10 cellular contexts compared by ENCODE assay signal in genomic region chr4:11429646-11430045, GRCh38. TPM values are rescaled to one million over a fixed set of nuclear protein-coding genes. Genes with fewer than 3 reads are reported as not detected.
DNase-seq lines count a peak whose midpoint lies in the region; ATAC-seq, FAIRE-seq and TF ChIP-seq lines count a peak whose summit lies in the region.
"Had no signal": no experiment of that assay in that cellular context is flagged by ENCODE, and none has a peak within 500 bp of the region (broad histone marks: within the 10 kb centered on the region; RNA-seq: fewer than 3 reads in every experiment).

No MANE protein-coding gene starts in this region.

- H3K4me3 ChIP-seq in adrenal gland = peak overlapping the region in 1 of 4 donors; percentile 64
- peak overlapping the region; percentile 49 for H3K4me3 ChIP-seq in kidney epithelial cell (ENCODE audit: low read depth, low read length)
- peak overlapping the region in 2 of 4 donors; percentile 47 to 56 for H3K4me3 ChIP-seq in gastrocnemius medialis

- WGBS in adrenal gland, 4 donors = 18 to 22% (median 20%) methylated on average over 10 of the region's 10 CpGs

- H3K9me3 Mint-ChIP-seq in stimulated activated naive B cell treated with anti-CD40 and anti-IgM and Interleukin-4, amounts not matched to agents 10 μg/mL and 1 μg/mL and 100 μg/mL, for 72 hours = no peaks in the 10 kb centered on the region

- H3K36me3 Mint-ChIP-seq in stimulated activated naive B cell treated with anti-CD40 and anti-IgM and Interleukin-4, amounts not matched to agents 10 μg/mL and 1 μg/mL and 100 μg/mL, for 72 hours = peaks cover 3 to 4% of the 10 kb centered on the region in 2 donors

- peak overlapping the region; percentile 91 for H3K27ac Mint-ChIP-seq in stimulated activated naive B cell treated with anti-CD40 and anti-IgM and Interleukin-4, amounts not matched to agents 10 μg/mL and 1 μg/mL and 100 μg/mL, for 72 hours

- DNase-seq in NCI-H2196 (lab: John Stamatoyannopoulos, UW; ENCODE audit: unreplicated experiment) (peak; percentile 31), NCI-H2196 treated with DMSO at 0.1 percent for 48 hours (lab: John Stamatoyannopoulos, UW; ENCODE audit: unreplicated experiment) (no peak), adrenal gland (no peak), kidney epithelial cell (ENCODE audit: low read depth) (no peak), GM12891 (ENCODE audit: insufficient read length, low spot score) (no peak), NCI-H2029 (lab: John Stamatoyannopoulos, UW) (no peak), gastrocnemius medialis (no peak)
- no peak for DNase-seq in stimulated activated naive B cell treated with anti-CD40 and anti-IgM and Interleukin-4, amounts not matched to agents 10 μg/mL and 1 μg/mL and 100 μg/mL, for 72 hours
- DNase-seq: NCI-H187 treated with DMSO at 0.1 percent for 48 hours had no signal

- TF ChIP-seq POLR2A in adrenal gland (IDR thresholded peaks at IDR 0.05) (no peak), GM12891 (IDR thresholded peaks at IDR 0.05; ENCODE audit: low read depth, low read length) (no peak), gastrocnemius medialis (IDR thresholded peaks at IDR 0.05) (no peak)

- H3K9me3 ChIP-seq in adrenal gland (replicated peaks in 1 of 3) (no peaks in the 10 kb centered on the region), gastrocnemius medialis (no peaks in the 10 kb centered on the region)

- H3K4me1 ChIP-seq in adrenal gland (replicated peaks in 1 of 2) = peaks cover 3 to 21% of the 10 kb centered on the region in 2 donors
- H3K4me1 ChIP-seq in gastrocnemius medialis = no peaks in the 10 kb centered on the region

- FAIRE-seq in GM12891 (lab: Jason Lieb, UNC) = no peak
- FAIRE-seq: A204.1 had no signal

- H3K4me1 Mint-ChIP-seq in stimulated activated naive B cell treated with anti-CD40 and anti-IgM and Interleukin-4, amounts not matched to agents 10 μg/mL and 1 μg/mL and 100 μg/mL, for 72 hours = peaks cover 23 to 59% of the 10 kb centered on the region in 2 donors

- ATAC-seq in stimulated activated naive B cell treated with anti-CD40 and anti-IgM and Interleukin-4, amounts not matched to agents 10 μg/mL and 1 μg/mL and 100 μg/mL, for 72 hours (replicated peaks) = no peak
- ATAC-seq in gastrocnemius medialis = no peak

- H3K27me3 Mint-ChIP-seq in stimulated activated naive B cell treated with anti-CD40 and anti-IgM and Interleukin-4, amounts not matched to agents 10 μg/mL and 1 μg/mL and 100 μg/mL, for 72 hours = no peaks in the 10 kb centered on the region

- no peaks in the 10 kb centered on the region for H3K36me3 ChIP-seq in adrenal gland (replicated peaks in 1 of 2)
- no peaks in the 10 kb centered on the region for H3K36me3 ChIP-seq in kidney epithelial cell (ENCODE audit: control insufficient read depth, insufficient read depth, low read length)
- H3K36me3 ChIP-seq in gastrocnemius medialis = no peaks in the 10 kb centered on the region

- H3K27me3 ChIP-seq in adrenal gland (no peaks in the 10 kb centered on the region), kidney epithelial cell (ENCODE audit: control insufficient read depth, insufficient read depth, low read length) (peaks cover 4% of the 10 kb centered on the region), gastrocnemius medialis (peaks cover 7 to 35% (median 21%) of the 10 kb centered on the region in 3 donors)

- intact Hi-C loops in adrenal gland (cut with DNase I) = loop anchor here (5.0 to 10.0 kb wide), 3 partner anchors 295 to 857 kb away; no protein-coding TSS in a partner anchor
- intact Hi-C loops in gastrocnemius medialis (cut with DNase I; ENCODE audit: low total_unique reads) = loop anchor here (10.0 kb wide), 1 partner anchor 855 kb away; no protein-coding TSS in a partner anchor

- no peak for TF ChIP-seq CTCF in adrenal gland (IDR thresholded peaks at IDR 0.05)
- no peak for TF ChIP-seq CTCF in kidney epithelial cell (IDR thresholded peaks at IDR 0.05; ENCODE audit: insufficient read depth, low read length, poor library complexity, severe bottlenecking)
- TF ChIP-seq CTCF in gastrocnemius medialis (IDR thresholded peaks at IDR 0.05 in 4 of 5, conservative IDR thresholded peaks at IDR 0.05 in 1 of 5) = no peak

- in situ Hi-C loops in gastrocnemius medialis (cut with MboI; ENCODE audit: low sequenced_read_pairs in 4 of 4) = loop anchor here in 2 of 4 donors (25.0 kb wide), 1 partner anchor 842 kb away; no protein-coding TSS in a partner anchor

- H3K4me3 Mint-ChIP-seq in stimulated activated naive B cell treated with anti-CD40 and anti-IgM and Interleukin-4, amounts not matched to agents 10 μg/mL and 1 μg/mL and 100 μg/mL, for 72 hours = peak overlapping the region; percentile 94 to 99

- peak overlapping the region in 3 of 5 donors; percentile 15 to 87 (median 82) for H3K27ac ChIP-seq in adrenal gland
- H3K27ac ChIP-seq in gastrocnemius medialis = no peak overlapping the region

TF ChIP-seq in GM12891, 5 proteins besides CTCF, POLR2A, EP300 and RAD21:
- TF ChIP-seq PAX5 (IDR thresholded peaks at IDR 0.05; ENCODE audit: insufficient read depth, low read length, severe bottlenecking) (no peak), POU2F2 (IDR thresholded peaks at IDR 0.05; ENCODE audit: low read depth, low read length) (no peak), SPI1 (IDR thresholded peaks at IDR 0.05; ENCODE audit: low read depth, low read length) (no peak), POLR2AphosphoS5 (IDR thresholded peaks at IDR 0.05; ENCODE audit: low read depth, low read length) (no peak), TAF1 (IDR thresholded peaks at IDR 0.05; ENCODE audit: low read depth, low read length) (no peak)

RNA-seq across cellular contexts. Expression of gene HS3ST1, which starts 1.0 kb away (rescaled TPM):
- total RNA-seq in adrenal gland (1 to 10 TPM in 7 of 8 donors, under 1 TPM in 1; 0.60 to 7.8 (median 3.9) TPM), kidney epithelial cell (2.4 and 3.6 TPM in 2 replicates), gastrocnemius medialis (under 1 TPM; 0.07 to 0.15 (median 0.10) TPM)
- polyA plus RNA-seq in adrenal gland = 1 to 10 TPM in 2 of 3 donors, under 1 TPM in 1; 0.95 to 1.5 (median 1.2) TPM
- polyA plus RNA-seq in GM12891 (2012; ENCODE audit: low read depth, missing spikeins) = 0.17 TPM

Comparison
In these comparisons a context has a peak if more than half of its experiments do, and no peak if none do; other contexts are left out.
1. H3K27ac ChIP-seq: peak in adrenal gland (3 of 5); none in gastrocnemius medialis (0 of 4).